ENCODE assay signal across 1 cellular context in genomic region chr3:160667452-160667851, GRCh38.
TF ChIP-seq lines count a peak whose summit lies in the region.

No MANE protein-coding gene starts in this region.

TF ChIP-seq in HEK293, 187 proteins besides CTCF, POLR2A, EP300 and RAD21 (continued from another document and continues in another):
- TF ChIP-seq HIC1 (tag by site-specific recombination; IDR thresholded peaks at IDR 0.05) (peak; percentile 95), ZNF768 (tag by site-specific recombination; IDR thresholded peaks at IDR 0.05) (no peak), ZNF157 (tag by site-specific recombination; IDR thresholded peaks at IDR 0.05) (no peak), ZNF549 (tag by site-specific recombination; IDR thresholded peaks at IDR 0.05) (no peak), SP7 (tag by site-specific recombination; IDR thresholded peaks at IDR 0.05) (peak; percentile 66), SP2 (tag by site-specific recombination; IDR thresholded peaks at IDR 0.05) (no peak), ATF2 (tag by site-specific recombination; IDR thresholded peaks at IDR 0.05; ENCODE audit: low read depth) (no peak), ZNF561 (tag by site-specific recombination; IDR thresholded peaks at IDR 0.05; ENCODE audit: borderline replicate concordance) (no peak), ZNF416 (tag by site-specific recombination; IDR thresholded peaks at IDR 0.05) (no peak), KLF10 (tag by site-specific recombination; IDR thresholded peaks at IDR 0.05) (peak; percentile 39), ZNF555 (tag by site-specific recombination; conservative IDR thresholded peaks at IDR 0.05) (no peak), ZNF112 (tag by site-specific recombination; IDR thresholded peaks at IDR 0.05) (no peak), ZNF626 (tag by site-specific recombination; IDR thresholded peaks at IDR 0.05) (no peak), ZNF629 (tag by site-specific recombination; IDR thresholded peaks at IDR 0.05) (peak; percentile 61; the same call in 1 of the 2 replicates), ZNF10 (tag by site-specific recombination; IDR thresholded peaks at IDR 0.05) (no peak), ZBTB17 (tag by site-specific recombination; IDR thresholded peaks at IDR 0.05) (no peak), ZNF266 (tag by site-specific recombination; IDR thresholded peaks at IDR 0.05; ENCODE audit: low read depth) (no peak), ZNF292 (tag by site-specific recombination; IDR thresholded peaks at IDR 0.05; ENCODE audit: borderline replicate concordance, low read depth) (no peak), ZNF423 (tag by site-specific recombination; IDR thresholded peaks at IDR 0.05) (no peak), ZNF366 (tag by site-specific recombination; conservative IDR thresholded peaks at IDR 0.05) (peak; percentile 80), ZNF558 (tag by site-specific recombination; IDR thresholded peaks at IDR 0.05) (no peak), ZNF776 (tag by site-specific recombination; IDR thresholded peaks at IDR 0.05; ENCODE audit: borderline replicate concordance) (no peak), ZNF155 (tag by site-specific recombination; IDR thresholded peaks at IDR 0.05) (no peak), ZBTB26 (tag by site-specific recombination; optimal IDR thresholded peaks at IDR 0.05) (no peak), BCL6B (tag by site-specific recombination; IDR thresholded peaks at IDR 0.05) (peak; percentile 58), ZNF214 (tag by site-specific recombination; IDR thresholded peaks at IDR 0.05; ENCODE audit: borderline replicate concordance) (no peak), HOXC10 (CRISPR knock-in tag; IDR thresholded peaks at IDR 0.05) (no peak), ZNF544 (tag by site-specific recombination; IDR thresholded peaks at IDR 0.05) (no peak), ZNF654 (tag by site-specific recombination; IDR thresholded peaks at IDR 0.05; ENCODE audit: low read depth) (no peak), ZIC2 (tag by site-specific recombination; IDR thresholded peaks at IDR 0.05) (no peak), ZNF658 (tag by site-specific recombination; IDR thresholded peaks at IDR 0.05) (no peak), ZNF202 (tag by site-specific recombination; IDR thresholded peaks at IDR 0.05; ENCODE audit: borderline replicate concordance) (no peak), ZNF132 (tag by site-specific recombination; IDR thresholded peaks at IDR 0.05; ENCODE audit: borderline replicate concordance) (no peak), ZSCAN16 (tag by site-specific recombination; IDR thresholded peaks at IDR 0.05) (no peak), ZFHX2 (tag by site-specific recombination; conservative IDR thresholded peaks at IDR 0.05) (no peak), ZNF747 (tag by site-specific recombination; IDR thresholded peaks at IDR 0.05) (no peak), ZNF837 (tag by site-specific recombination; IDR thresholded peaks at IDR 0.05) (no peak), ZNF223 (tag by site-specific recombination; IDR thresholded peaks at IDR 0.05) (no peak), ZNF785 (tag by site-specific recombination; IDR thresholded peaks at IDR 0.05) (no peak), ZNF670 (tag by site-specific recombination; IDR thresholded peaks at IDR 0.05; ENCODE audit: low read depth) (no peak), ZNF184 (tag by site-specific recombination; IDR thresholded peaks at IDR 0.05) (peak; percentile 80; the same call in 1 of the 2 replicates), ZNF514 (tag by site-specific recombination; IDR thresholded peaks at IDR 0.05) (no peak), SCRT2 (tag by site-specific recombination; IDR thresholded peaks at IDR 0.05) (no peak), ZBTB1 (tag by site-specific recombination; IDR thresholded peaks at IDR 0.05) (no peak), ZNF274 (IDR thresholded peaks at IDR 0.05; ENCODE audit: low read length) (no peak), ZNF274 (tag by site-specific recombination; IDR thresholded peaks at IDR 0.05; ENCODE audit: borderline replicate concordance) (no peak), ZNF660 (tag by site-specific recombination; IDR thresholded peaks at IDR 0.05) (peak; percentile 64), ZNF138 (tag by site-specific recombination; IDR thresholded peaks at IDR 0.05; ENCODE audit: borderline replicate concordance) (no peak)
- TF ChIP-seq, protein P1, sequence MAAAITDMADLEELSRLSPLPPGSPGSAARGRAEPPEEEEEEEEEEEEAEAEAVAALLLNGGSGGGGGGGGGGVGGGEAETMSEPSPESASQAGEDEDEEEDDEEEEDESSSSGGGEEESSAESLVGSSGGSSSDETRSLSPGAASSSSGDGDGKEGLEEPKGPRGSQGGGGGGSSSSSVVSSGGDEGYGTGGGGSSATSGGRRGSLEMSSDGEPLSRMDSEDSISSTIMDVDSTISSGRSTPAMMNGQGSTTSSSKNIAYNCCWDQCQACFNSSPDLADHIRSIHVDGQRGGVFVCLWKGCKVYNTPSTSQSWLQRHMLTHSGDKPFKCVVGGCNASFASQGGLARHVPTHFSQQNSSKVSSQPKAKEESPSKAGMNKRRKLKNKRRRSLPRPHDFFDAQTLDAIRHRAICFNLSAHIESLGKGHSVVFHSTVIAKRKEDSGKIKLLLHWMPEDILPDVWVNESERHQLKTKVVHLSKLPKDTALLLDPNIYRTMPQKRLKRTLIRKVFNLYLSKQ (tag by site-specific recombination; IDR thresholded peaks at IDR 0.05; ENCODE audit: borderline replicate concordance) = no peak
- TF ChIP-seq, protein P2, sequence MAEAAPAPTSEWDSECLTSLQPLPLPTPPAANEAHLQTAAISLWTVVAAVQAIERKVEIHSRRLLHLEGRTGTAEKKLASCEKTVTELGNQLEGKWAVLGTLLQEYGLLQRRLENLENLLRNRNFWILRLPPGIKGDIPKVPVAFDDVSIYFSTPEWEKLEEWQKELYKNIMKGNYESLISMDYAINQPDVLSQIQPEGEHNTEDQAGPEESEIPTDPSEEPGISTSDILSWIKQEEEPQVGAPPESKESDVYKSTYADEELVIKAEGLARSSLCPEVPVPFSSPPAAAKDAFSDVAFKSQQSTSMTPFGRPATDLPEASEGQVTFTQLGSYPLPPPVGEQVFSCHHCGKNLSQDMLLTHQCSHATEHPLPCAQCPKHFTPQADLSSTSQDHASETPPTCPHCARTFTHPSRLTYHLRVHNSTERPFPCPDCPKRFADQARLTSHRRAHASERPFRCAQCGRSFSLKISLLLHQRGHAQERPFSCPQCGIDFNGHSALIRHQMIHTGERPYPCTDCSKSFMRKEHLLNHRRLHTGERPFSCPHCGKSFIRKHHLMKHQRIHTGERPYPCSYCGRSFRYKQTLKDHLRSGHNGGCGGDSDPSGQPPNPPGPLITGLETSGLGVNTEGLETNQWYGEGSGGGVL (tag by site-specific recombination; IDR thresholded peaks at IDR 0.05) = 0 out of 2 replicates have a peak, but pooled peaks have one; percentile 24
- TF ChIP-seq, protein P3, sequence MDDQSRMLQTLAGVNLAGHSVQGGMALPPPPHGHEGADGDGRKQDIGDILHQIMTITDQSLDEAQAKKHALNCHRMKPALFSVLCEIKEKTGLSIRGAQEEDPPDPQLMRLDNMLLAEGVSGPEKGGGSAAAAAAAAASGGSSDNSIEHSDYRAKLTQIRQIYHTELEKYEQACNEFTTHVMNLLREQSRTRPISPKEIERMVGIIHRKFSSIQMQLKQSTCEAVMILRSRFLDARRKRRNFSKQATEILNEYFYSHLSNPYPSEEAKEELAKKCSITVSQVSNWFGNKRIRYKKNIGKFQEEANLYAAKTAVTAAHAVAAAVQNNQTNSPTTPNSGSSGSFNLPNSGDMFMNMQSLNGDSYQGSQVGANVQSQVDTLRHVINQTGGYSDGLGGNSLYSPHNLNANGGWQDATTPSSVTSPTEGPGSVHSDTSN (CRISPR knock-in tag; IDR thresholded peaks at IDR 0.05) = no peak
- TF ChIP-seq, protein P4, sequence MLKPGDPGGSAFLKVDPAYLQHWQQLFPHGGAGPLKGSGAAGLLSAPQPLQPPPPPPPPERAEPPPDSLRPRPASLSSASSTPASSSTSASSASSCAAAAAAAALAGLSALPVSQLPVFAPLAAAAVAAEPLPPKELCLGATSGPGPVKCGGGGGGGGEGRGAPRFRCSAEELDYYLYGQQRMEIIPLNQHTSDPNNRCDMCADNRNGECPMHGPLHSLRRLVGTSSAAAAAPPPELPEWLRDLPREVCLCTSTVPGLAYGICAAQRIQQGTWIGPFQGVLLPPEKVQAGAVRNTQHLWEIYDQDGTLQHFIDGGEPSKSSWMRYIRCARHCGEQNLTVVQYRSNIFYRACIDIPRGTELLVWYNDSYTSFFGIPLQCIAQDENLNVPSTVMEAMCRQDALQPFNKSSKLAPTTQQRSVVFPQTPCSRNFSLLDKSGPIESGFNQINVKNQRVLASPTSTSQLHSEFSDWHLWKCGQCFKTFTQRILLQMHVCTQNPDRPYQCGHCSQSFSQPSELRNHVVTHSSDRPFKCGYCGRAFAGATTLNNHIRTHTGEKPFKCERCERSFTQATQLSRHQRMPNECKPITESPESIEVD (tag by site-specific recombination; IDR thresholded peaks at IDR 0.05) = no peak
- TF ChIP-seq, protein P5, sequence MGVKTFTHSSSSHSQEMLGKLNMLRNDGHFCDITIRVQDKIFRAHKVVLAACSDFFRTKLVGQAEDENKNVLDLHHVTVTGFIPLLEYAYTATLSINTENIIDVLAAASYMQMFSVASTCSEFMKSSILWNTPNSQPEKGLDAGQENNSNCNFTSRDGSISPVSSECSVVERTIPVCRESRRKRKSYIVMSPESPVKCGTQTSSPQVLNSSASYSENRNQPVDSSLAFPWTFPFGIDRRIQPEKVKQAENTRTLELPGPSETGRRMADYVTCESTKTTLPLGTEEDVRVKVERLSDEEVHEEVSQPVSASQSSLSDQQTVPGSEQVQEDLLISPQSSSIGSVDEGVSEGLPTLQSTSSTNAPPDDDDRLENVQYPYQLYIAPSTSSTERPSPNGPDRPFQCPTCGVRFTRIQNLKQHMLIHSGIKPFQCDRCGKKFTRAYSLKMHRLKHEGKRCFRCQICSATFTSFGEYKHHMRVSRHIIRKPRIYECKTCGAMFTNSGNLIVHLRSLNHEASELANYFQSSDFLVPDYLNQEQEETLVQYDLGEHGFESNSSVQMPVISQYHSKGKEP (tag by site-specific recombination; IDR thresholded peaks at IDR 0.05) = no peak
- TF ChIP-seq, protein P6, sequence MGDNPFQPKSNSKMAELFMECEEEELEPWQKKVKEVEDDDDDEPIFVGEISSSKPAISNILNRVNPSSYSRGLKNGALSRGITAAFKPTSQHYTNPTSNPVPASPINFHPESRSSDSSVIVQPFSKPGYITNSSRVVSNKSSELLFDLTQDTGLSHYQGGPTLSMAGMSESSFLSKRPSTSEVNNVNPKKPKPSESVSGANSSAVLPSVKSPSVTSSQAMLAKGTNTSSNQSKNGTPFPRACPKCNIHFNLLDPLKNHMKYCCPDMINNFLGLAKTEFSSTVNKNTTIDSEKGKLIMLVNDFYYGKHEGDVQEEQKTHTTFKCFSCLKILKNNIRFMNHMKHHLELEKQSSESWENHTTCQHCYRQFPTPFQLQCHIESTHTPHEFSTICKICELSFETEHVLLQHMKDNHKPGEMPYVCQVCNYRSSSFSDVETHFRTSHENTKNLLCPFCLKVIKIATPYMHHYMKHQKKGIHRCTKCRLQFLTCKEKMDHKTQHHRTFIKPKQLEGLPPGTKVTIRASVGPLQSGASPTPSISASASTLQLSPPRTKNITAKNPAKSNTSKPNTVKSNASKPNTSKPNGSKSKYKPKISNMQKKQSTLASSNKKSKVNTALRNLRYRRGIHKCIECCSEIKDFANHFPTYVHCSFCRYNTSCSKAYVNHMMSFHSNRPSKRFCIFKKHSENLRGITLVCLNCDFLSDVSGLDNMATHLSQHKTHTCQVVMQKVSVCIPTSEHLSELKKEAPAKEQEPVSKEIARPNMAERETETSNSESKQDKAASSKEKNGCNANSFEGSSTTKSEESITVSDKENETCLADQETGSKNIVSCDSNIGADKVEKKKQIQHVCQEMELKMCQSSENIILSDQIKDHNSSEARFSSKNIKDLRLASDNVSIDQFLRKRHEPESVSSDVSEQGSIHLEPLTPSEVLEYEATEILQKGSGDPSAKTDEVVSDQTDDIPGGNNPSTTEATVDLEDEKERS (tag by site-specific recombination; IDR thresholded peaks at IDR 0.05) = no peak
